20 cellular contexts compared by ENCODE assay signal in genomic region chr10:101028446-101029244, GRCh38. TPM values are rescaled to one million over a fixed set of nuclear protein-coding genes. Genes with fewer than 3 reads are reported as not detected.
DNase-seq lines count a peak whose midpoint lies in the region; ATAC-seq and TF ChIP-seq lines count a peak whose summit lies in the region.
"Had no signal": no experiment of that assay in that cellular context is flagged by ENCODE, and none has a peak within 500 bp of the region (broad histone marks: within the 10 kb centered on the region; RNA-seq: fewer than 3 reads in every experiment).

No MANE protein-coding gene starts in this region.

- no peaks in the 10 kb centered on the region for H3K27me3 ChIP-seq in CD4-positive, alpha-beta T cell (ENCODE audit: control insufficient read depth, insufficient read depth, low read length)

- CTCF ChIA-PET in CD4-positive, alpha-beta T cell (lab: Charles Lee), result interaction anchor here (1.0 kb wide), 1 partner anchor 14 kb away, joined by 3 read pairs; no protein-coding TSS in a partner anchor
- CTCF ChIA-PET in activated CD8-positive, alpha-beta memory T cell treated with anti-CD3 and anti-CD28 coated beads, Interleukin-2, amount 10 ng/mL, durations not matched to agents 7 days and 5 days (lab: Charles Lee), result interaction anchor here (0.8 to 20.6 kb wide), 7 partner anchors 11 to 34 kb away, joined by 3 to 402 read pairs (median 11); partner anchors contain the start of genes KAZALD1 and LZTS2

- ATAC-seq in CD4-positive, alpha-beta T cell (ENCODE audit: poor library complexity), result no peak
- ATAC-seq in activated CD8-positive, alpha-beta memory T cell treated with anti-CD3 and anti-CD28 coated beads, Interleukin-2, amount 10 ng/mL, durations not matched to agents 7 days and 5 days, result no peak
- ATAC-seq: left cardiac atrium, T-helper 17 cell had no signal

- no peaks in the 10 kb centered on the region for H3K9me3 Mint-ChIP-seq in CD4-positive, alpha-beta T cell
- no peaks in the 10 kb centered on the region for H3K9me3 Mint-ChIP-seq in nephron progenitor cell
- no peaks in the 10 kb centered on the region for H3K9me3 Mint-ChIP-seq in activated CD8-positive, alpha-beta memory T cell treated with anti-CD3 and anti-CD28 coated beads, Interleukin-2, amount 10 ng/mL, durations not matched to agents 7 days and 5 days (ENCODE audit: low read depth)

- TF ChIP-seq CTCF in CD4-positive, alpha-beta T cell (IDR thresholded peaks at IDR 0.05), result no peak
- TF ChIP-seq CTCF in nephron progenitor cell (IDR thresholded peaks at IDR 0.05), result no peak
- TF ChIP-seq CTCF in GM20000 (IDR thresholded peaks at IDR 0.05; ENCODE audit: extremely low read depth, missing control alignments), result no peak

- no peak overlapping the region for H3K27ac ChIP-seq in CD4-positive, alpha-beta T cell (ENCODE audit: low read depth, low read length)
- H3K27ac ChIP-seq: C4-2B, thoracic aorta had no signal

- intact Hi-C loops in CD4-positive, alpha-beta T cell (cut with DNase I, micrococcal nuclease), result no loop called here

- POLR2A ChIA-PET in CD4-positive, alpha-beta T cell (lab: Charles Lee), result interaction anchor here (0.8 kb wide), 1 partner anchor 14 kb away, joined by 3 read pairs; no protein-coding TSS in a partner anchor

- H3K27me3 Mint-ChIP-seq in CD4-positive, alpha-beta T cell, result no peaks in the 10 kb centered on the region
- peaks cover 38% of the 10 kb centered on the region for H3K27me3 Mint-ChIP-seq in nephron progenitor cell (ENCODE audit: low read depth, poor library complexity)
- H3K27me3 Mint-ChIP-seq in activated CD8-positive, alpha-beta memory T cell treated with anti-CD3 and anti-CD28 coated beads, Interleukin-2, amount 10 ng/mL, durations not matched to agents 7 days and 5 days, result peaks cover 18% of the 10 kb centered on the region

- peak overlapping the region; percentile 25 for H3K4me3 Mint-ChIP-seq in CD4-positive, alpha-beta T cell
- peak overlapping the region; percentile 63 for H3K4me3 Mint-ChIP-seq in nephron progenitor cell
- no peak overlapping the region for H3K4me3 Mint-ChIP-seq in activated CD8-positive, alpha-beta memory T cell treated with anti-CD3 and anti-CD28 coated beads, Interleukin-2, amount 10 ng/mL, durations not matched to agents 7 days and 5 days
- H3K4me3 Mint-ChIP-seq: T-helper 17 cell had no signal

- H3K9me3 ChIP-seq in CD4-positive, alpha-beta T cell (ENCODE audit: control insufficient read depth, low read length), result no peaks in the 10 kb centered on the region
- H3K9me3 ChIP-seq: thoracic aorta had no signal

- no peak overlapping the region for H3K27ac Mint-ChIP-seq in CD4-positive, alpha-beta T cell
- peak overlapping the region; percentile 23 for H3K27ac Mint-ChIP-seq in nephron progenitor cell
- H3K27ac Mint-ChIP-seq in activated CD8-positive, alpha-beta memory T cell treated with anti-CD3 and anti-CD28 coated beads, Interleukin-2, amount 10 ng/mL, durations not matched to agents 7 days and 5 days, result no peak overlapping the region
- H3K27ac Mint-ChIP-seq: T-helper 17 cell had no signal

- H3K4me1 Mint-ChIP-seq in CD4-positive, alpha-beta T cell (ENCODE audit: low read depth), result peaks cover 19% of the 10 kb centered on the region
- H3K4me1 Mint-ChIP-seq in nephron progenitor cell, result peaks cover 76% of the 10 kb centered on the region
- peaks cover 13% of the 10 kb centered on the region for H3K4me1 Mint-ChIP-seq in activated CD8-positive, alpha-beta memory T cell treated with anti-CD3 and anti-CD28 coated beads, Interleukin-2, amount 10 ng/mL, durations not matched to agents 7 days and 5 days

- no peak for DNase-seq in CD4-positive, alpha-beta T cell
- peak; percentile 51 for DNase-seq in HT-29 (ENCODE audit: low spot score)
- peak; percentile 71 for DNase-seq in SK-N-DZ (ENCODE audit: low spot score)
- no peak for DNase-seq in nephron progenitor cell
- DNase-seq in GM20000 (ENCODE audit: low spot score), result no peak
- DNase-seq in activated CD8-positive, alpha-beta memory T cell treated with anti-CD3 and anti-CD28 coated beads, Interleukin-2, amount 10 ng/mL, durations not matched to agents 7 days and 5 days, result no peak
- DNase-seq in superior temporal gyrus (ENCODE audit: extremely low spot score), result no peak
- DNase-seq: activated CD4-positive, alpha-beta T cell treated with anti-CD3 and anti-CD28 coated beads for 1 hour; activated naive CD4-positive, alpha-beta T cell; aorta; GOT3; left cardiac atrium; NCI-H1930; NCI-H748 treated with DMSO at 0.1 percent for 48 hours; occipital lobe; RPMI8226; stimulated activated CD4-positive, alpha-beta T cell treated with anti-CD3 and anti-CD28 coated beads, Interleukin-4, amount 100 ng/mL, for 1 hour; T-helper 17 cell had no signal

- H3K36me3 Mint-ChIP-seq in CD4-positive, alpha-beta T cell (ENCODE audit: low read depth), result peaks cover 14% of the 10 kb centered on the region
- H3K36me3 Mint-ChIP-seq in nephron progenitor cell (ENCODE audit: low read depth), result no peaks in the 10 kb centered on the region
- H3K36me3 Mint-ChIP-seq in activated CD8-positive, alpha-beta memory T cell treated with anti-CD3 and anti-CD28 coated beads, Interleukin-2, amount 10 ng/mL, durations not matched to agents 7 days and 5 days, result no peaks in the 10 kb centered on the region

RNA-seq across cellular contexts. Expression of gene PDZD7, which starts 2.3 kb away (rescaled TPM):
- 1 to 10 TPM; 1.7 to 3.1 TPM for total RNA-seq in CD4-positive, alpha-beta T cell
- 6.3 and 7.4 TPM in 2 replicates for total RNA-seq in HT-29 (2014; rRNA removed; shearing (Covaris generic))
- polyA plus RNA-seq in SK-N-DZ (2014; cell fraction: cytosol; rRNA removed), result 9.9 and 10.1 TPM in 2 replicates
- 28.3 and 32.8 TPM in 2 replicates for polyA plus RNA-seq in SK-N-DZ (2014; cell fraction: nucleus; rRNA removed)
- total RNA-seq in activated CD8-positive, alpha-beta memory T cell treated with anti-CD3 and anti-CD28 coated beads, Interleukin-2, amount 10 ng/mL, durations not matched to agents 7 days and 5 days, result 1 to 10 TPM in 1 of 2 experiments, under 1 TPM in 1; 0.59 to 1.2 TPM

RNA-seq across cellular contexts. Expression of gene SFXN3, which starts 2.4 kb away (rescaled TPM):
- 10 to 100 TPM; 43.2 to 48.3 TPM for total RNA-seq in CD4-positive, alpha-beta T cell
- total RNA-seq in HT-29 (2014; rRNA removed; shearing (Covaris generic)), result 90.8 and 101 TPM in 2 replicates
- 27.7 and 40.4 TPM in 2 replicates for polyA plus RNA-seq in SK-N-DZ (2014; cell fraction: cytosol; rRNA removed)
- 45.4 and 66.2 TPM in 2 replicates for polyA plus RNA-seq in SK-N-DZ (2014; cell fraction: nucleus; rRNA removed)
- total RNA-seq in activated CD8-positive, alpha-beta memory T cell treated with anti-CD3 and anti-CD28 coated beads, Interleukin-2, amount 10 ng/mL, durations not matched to agents 7 days and 5 days, result 10 to 100 TPM; 38.2 to 48.8 TPM

RNA-seq across cellular contexts. Expression of gene LZTS2, which starts 29.0 kb away (rescaled TPM):
- total RNA-seq in CD4-positive, alpha-beta T cell, result 1 to 10 TPM; 9.0 to 9.6 TPM
- 154 and 172 TPM in 2 replicates for total RNA-seq in HT-29 (2014; rRNA removed; shearing (Covaris generic))
- 84.2 and 97.5 TPM in 2 replicates for polyA plus RNA-seq in SK-N-DZ (2014; cell fraction: cytosol; rRNA removed)
- 135 and 146 TPM in 2 replicates for polyA plus RNA-seq in SK-N-DZ (2014; cell fraction: nucleus; rRNA removed)
- 10 to 100 TPM; 12.6 to 12.7 TPM for total RNA-seq in activated CD8-positive, alpha-beta memory T cell treated with anti-CD3 and anti-CD28 coated beads, Interleukin-2, amount 10 ng/mL, durations not matched to agents 7 days and 5 days

RNA-seq across cellular contexts. Expression of gene KAZALD1, which starts 33.1 kb away (rescaled TPM):
- total RNA-seq in CD4-positive, alpha-beta T cell, result not detected
- 13.0 and 15.6 TPM in 2 replicates for total RNA-seq in HT-29 (2014; rRNA removed; shearing (Covaris generic))
- 10.9 and 11.8 TPM in 2 replicates for polyA plus RNA-seq in SK-N-DZ (2014; cell fraction: cytosol; rRNA removed)
- 10.5 and 16.3 TPM in 2 replicates for polyA plus RNA-seq in SK-N-DZ (2014; cell fraction: nucleus; rRNA removed)
- under 1 TPM in 1 of 2 experiments, not detected in 1; 0.30 TPM for total RNA-seq in activated CD8-positive, alpha-beta memory T cell treated with anti-CD3 and anti-CD28 coated beads, Interleukin-2, amount 10 ng/mL, durations not matched to agents 7 days and 5 days
- total RNA-seq: T-helper 17 cell had no signal

RNA-seq across cellular contexts. Expression of gene TWNK, which starts 41.3 kb away (rescaled TPM):
- total RNA-seq in CD4-positive, alpha-beta T cell, result 1 to 10 TPM; 2.7 to 2.8 TPM
- 15.9 and 18.8 TPM in 2 replicates for total RNA-seq in HT-29 (2014; rRNA removed; shearing (Covaris generic))
- 15.5 and 19.5 TPM in 2 replicates for polyA plus RNA-seq in SK-N-DZ (2014; cell fraction: cytosol; rRNA removed)
- polyA plus RNA-seq in SK-N-DZ (2014; cell fraction: nucleus; rRNA removed), result 10.5 and 23.3 TPM in 2 replicates
- 10 to 100 TPM; 11.2 to 18.7 TPM for total RNA-seq in activated CD8-positive, alpha-beta memory T cell treated with anti-CD3 and anti-CD28 coated beads, Interleukin-2, amount 10 ng/mL, durations not matched to agents 7 days and 5 days

Comparison
In these comparisons a context has a peak if more than half of its experiments do, and no peak if none do; other contexts are left out.
1. DNase-seq: peak in HT-29 (single experiment) and SK-N-DZ (single experiment); none in CD4-positive, alpha-beta T cell (0 of 10), nephron progenitor cell (single experiment), GM20000 (single experiment), activated CD8-positive, alpha-beta memory T cell treated with anti-CD3 and anti-CD28 coated beads, Interleukin-2, amount 10 ng/mL, durations not matched to agents 7 days and 5 days (single experiment) and superior temporal gyrus (single experiment).
2. RNA of gene LZTS2, which starts 29.0 kb away (total RNA-seq): 154 to 172 TPM in HT-29; 12.6 to 12.7 TPM in activated CD8-positive, alpha-beta memory T cell treated with anti-CD3 and anti-CD28 coated beads, Interleukin-2, amount 10 ng/mL, durations not matched to agents 7 days and 5 days and 9.0 to 9.6 TPM in CD4-positive, alpha-beta T cell; every median in the first group is over 10 times any median in the second.